Comparison of ENCODE assay signal across 8 cellular contexts in the genomic region with DNA sequence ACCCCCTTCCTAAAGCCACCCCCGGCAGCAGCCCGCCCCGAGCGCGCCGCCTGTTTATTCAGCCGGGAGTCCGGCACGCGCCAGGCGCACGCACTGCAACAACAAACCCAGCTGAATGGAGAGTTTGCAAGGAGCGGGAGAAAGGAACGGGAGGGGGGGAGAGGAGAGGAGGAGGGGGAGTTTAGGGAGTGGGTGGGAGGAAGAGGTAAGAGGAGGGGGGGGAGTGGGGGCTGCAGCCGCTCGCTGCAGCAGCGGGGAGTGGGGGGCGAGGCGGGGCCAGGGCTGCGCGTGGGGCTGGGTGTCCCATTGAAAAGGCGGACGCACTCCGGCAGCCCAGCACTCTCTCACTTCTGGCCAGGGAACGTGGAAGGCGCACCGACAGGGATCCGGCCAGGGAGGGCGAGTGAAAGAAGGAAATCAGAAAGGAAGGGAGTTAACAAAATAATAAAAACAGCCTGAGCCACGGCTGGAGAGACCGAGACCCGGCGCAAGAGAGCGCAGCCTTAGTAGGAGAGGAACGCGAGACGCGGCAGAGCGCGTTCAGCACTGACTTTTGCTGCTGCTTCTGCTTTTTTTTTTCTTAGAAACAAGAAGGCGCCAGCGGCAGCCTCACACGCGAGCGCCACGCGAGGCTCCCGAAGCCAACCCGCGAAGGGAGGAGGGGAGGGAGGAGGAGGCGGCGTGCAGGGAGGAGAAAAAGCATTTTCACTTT. TPM values are rescaled to one million over a fixed set of nuclear protein-coding genes. Genes with fewer than 3 reads are reported as not detected.
DNase-seq lines count a peak whose midpoint lies in the region; ATAC-seq and TF ChIP-seq lines count a peak whose summit lies in the region.

Gene ASCL1 (plus strand): TSS at position 336 of the 712 bp plus-strand sequence. CDS start 571 bp downstream, outside the sequence.

- peaks cover 4% of the 10 kb centered on the region for H3K36me3 Mint-ChIP-seq in effector memory CD8-positive, alpha-beta T cell (ENCODE audit: insufficient read depth)
- no peaks in the 10 kb centered on the region for H3K36me3 Mint-ChIP-seq in nephron (ENCODE audit: low read depth)

- H3K4me3 Mint-ChIP-seq in effector memory CD8-positive, alpha-beta T cell: peak within 1 kb of the TSS; percentile 69 to 74
- H3K4me3 Mint-ChIP-seq in nephron: peak within 1 kb of the TSS; percentile 86 to 89 (median 86)

- no peak within 1 kb of the TSS for H3K27ac Mint-ChIP-seq in effector memory CD8-positive, alpha-beta T cell
- H3K27ac Mint-ChIP-seq in nephron: no peak within 1 kb of the TSS

- no peak for ATAC-seq in effector memory CD8-positive, alpha-beta T cell (replicated peaks)
- ATAC-seq in HG03469 (IDR thresholded peaks at IDR 0.05; ENCODE audit: unreplicated experiment): no peak
- no peak for ATAC-seq in HG02938 (IDR thresholded peaks at IDR 0.05; ENCODE audit: unreplicated experiment)

- DNase-seq in Daoy (ENCODE audit: low read depth) (peak; percentile 38), HFF-Myc (ENCODE audit: extremely low read depth, low read depth) (no peak), NCI-H748 treated with DMSO at 0.1 percent for 48 hours (lab: John Stamatoyannopoulos, UW) (peak; percentile 97), HT-29 (ENCODE audit: low spot score) (no peak)
- DNase-seq in effector memory CD8-positive, alpha-beta T cell: no peak

- H3K4me3 ChIP-seq in HFF-Myc (replicated peaks; ENCODE audit: low read depth, low read length): peak within 1 kb of the TSS; percentile 11; the same call in 1 of the 2 replicates

- TF ChIP-seq CTCF in HFF-Myc (IDR thresholded peaks at IDR 0.05; ENCODE audit: low read depth, low read length, missing control alignments) (no peak), nephron (IDR thresholded peaks at IDR 0.05; ENCODE audit: unreplicated experiment in 3 of 3) (no peak)

- peaks cover 0 to 16% of the 10 kb centered on the region in 2 donors for H3K4me1 Mint-ChIP-seq in effector memory CD8-positive, alpha-beta T cell (ENCODE audit: low read depth in 2 of 2)
- H3K4me1 Mint-ChIP-seq in nephron: peaks cover 20% of the 10 kb centered on the region

- H3K27me3 Mint-ChIP-seq in effector memory CD8-positive, alpha-beta T cell: peaks cover 73 to 93% of the 10 kb centered on the region in 2 donors
- H3K27me3 Mint-ChIP-seq in nephron (ENCODE audit: low read depth): peaks cover 100% of the 10 kb centered on the region

- H3K9me3 Mint-ChIP-seq in effector memory CD8-positive, alpha-beta T cell: no peaks in the 10 kb centered on the region
- H3K9me3 Mint-ChIP-seq in nephron: peaks cover 1% of the 10 kb centered on the region

RNA-seq across cellular contexts. Expression of gene ASCL1, which starts in this region (rescaled TPM):
- 0.06 TPM in 1 of 2 replicates, not detected in the other for total RNA-seq in Daoy (2014; rRNA removed; shearing (Covaris generic))
- total RNA-seq in HT-29 (2014; rRNA removed; shearing (Covaris generic)): not detected in 2 replicates

Comparison
In these comparisons a context has a peak if more than half of its experiments do, and no peak if none do; other contexts are left out.
1. Peak in DNase-seq in Daoy; RNA of the gene not detected or under 1 TPM.